17 cellular contexts compared by ENCODE assay signal in genomic region chr4:26525751-26526150, GRCh38. TPM values are rescaled to one million over a fixed set of nuclear protein-coding genes. Genes with fewer than 3 reads are reported as not detected.
A peak's percentile ranks its signal among the peaks of the same experiment; 100 is the strongest.
DNase-seq lines count a peak whose midpoint lies in the region; ATAC-seq and TF ChIP-seq lines count a peak whose summit lies in the region.
"Had no signal": no experiment of that assay in that cellular context is flagged by ENCODE, and none has a peak within 500 bp of the region (broad histone marks: within the 10 kb centered on the region; RNA-seq: fewer than 3 reads in every experiment).

No MANE protein-coding gene starts in this region.

- H3K27ac ChIP-seq in naive thymus-derived CD4-positive, alpha-beta T cell (ENCODE audit: low read depth, low read length), result no peak overlapping the region

- H3K9me3 Mint-ChIP-seq in nephron, result no peaks in the 10 kb centered on the region
- peaks cover 0 to 6% (median 0%) of the 10 kb centered on the region in 11 donors for H3K9me3 Mint-ChIP-seq in naive thymus-derived CD4-positive, alpha-beta T cell

- no peaks in the 10 kb centered on the region for H3K27me3 Mint-ChIP-seq in nephron (ENCODE audit: low read depth)
- peaks cover 2 to 11% (median 8%) of the 10 kb centered on the region in 5 donors for H3K27me3 Mint-ChIP-seq in naive thymus-derived CD4-positive, alpha-beta T cell

- in situ Hi-C loops in ACHN (cut with HindIII; ENCODE audit: low pct_ligation_motif_present, low pct_unique_long_range_greater_than_20kb, low sequenced_read_pairs), result no loop called here

- DNase-seq in ACHN (peak; percentile 32), HT1080 (ENCODE audit: low read depth) (peak; percentile 18), epithelial cell of esophagus (ENCODE audit: low read depth) (peak; percentile 17), LoVo (ENCODE audit: low spot score) (no peak)
- no peak for DNase-seq in activated CD8-positive, alpha-beta memory T cell treated with anti-CD3 and anti-CD28 coated beads, Interleukin-2, amount 50 U/mL, for 48 hours
- no peak for DNase-seq in naive thymus-derived CD4-positive, alpha-beta T cell
- DNase-seq: Caco-2, DMS53, NCI-H1092 treated with DMSO at 0.1 percent for 48 hours, NCI-H1694, NCI-H748 treated with DMSO at 0.1 percent for 48 hours, Right ventricle myocardium superior had no signal

- H3K36me3 ChIP-seq in naive thymus-derived CD4-positive, alpha-beta T cell (ENCODE audit: control insufficient read depth in 2 of 3, insufficient read depth in 3 of 3, low read length in 3 of 3), result no peaks in the 10 kb centered on the region
- H3K36me3 ChIP-seq: HAP-1 had no signal

- H3K4me1 ChIP-seq in naive thymus-derived CD4-positive, alpha-beta T cell (ENCODE audit: control insufficient read depth in 2 of 2, insufficient read depth in 2 of 2, low read length in 2 of 2), result no peaks in the 10 kb centered on the region
- H3K4me1 ChIP-seq: Caco-2 had no signal

- H3K9me3 ChIP-seq in naive thymus-derived CD4-positive, alpha-beta T cell (ENCODE audit: control insufficient read depth in 2 of 3, low read length in 3 of 3), result no peaks in the 10 kb centered on the region
- H3K9me3 ChIP-seq: Caco-2, HAP-1 had no signal

- H3K27ac Mint-ChIP-seq in nephron, result peak overlapping the region in 2 of 3 experiments; percentile 3 to 10
- H3K27ac Mint-ChIP-seq in naive thymus-derived CD4-positive, alpha-beta T cell, result no peak overlapping the region

- H3K4me3 Mint-ChIP-seq in nephron, result no peak overlapping the region
- no peak overlapping the region for H3K4me3 Mint-ChIP-seq in naive thymus-derived CD4-positive, alpha-beta T cell

- no peak for ATAC-seq in HG03175 (IDR thresholded peaks at IDR 0.05; ENCODE audit: unreplicated experiment)
- ATAC-seq in naive thymus-derived CD4-positive, alpha-beta T cell, result no peak
- ATAC-seq: Panc1 had no signal

- CTCF ChIA-PET in naive thymus-derived CD4-positive, alpha-beta T cell (lab: Charles Lee), result no interaction called here

- H3K36me3 Mint-ChIP-seq in nephron (ENCODE audit: low read depth), result no peaks in the 10 kb centered on the region
- no peaks in the 10 kb centered on the region for H3K36me3 Mint-ChIP-seq in naive thymus-derived CD4-positive, alpha-beta T cell

- H3K4me1 Mint-ChIP-seq in nephron, result peaks cover 27% of the 10 kb centered on the region
- no peaks in the 10 kb centered on the region for H3K4me1 Mint-ChIP-seq in naive thymus-derived CD4-positive, alpha-beta T cell

- H3K27me3 ChIP-seq in naive thymus-derived CD4-positive, alpha-beta T cell (ENCODE audit: control insufficient read depth in 2 of 2, insufficient read depth in 2 of 2, low read length in 2 of 2), result no peaks in the 10 kb centered on the region

- no peak overlapping the region for H3K4me3 ChIP-seq in epithelial cell of esophagus (ENCODE audit: low read length)
- H3K4me3 ChIP-seq in naive thymus-derived CD4-positive, alpha-beta T cell (ENCODE audit: low read length), result no peak overlapping the region
- H3K4me3 ChIP-seq: HAP-1 had no signal

- intact Hi-C loops in naive thymus-derived CD4-positive, alpha-beta T cell (cut with micrococcal nuclease), result no loop called here

- POLR2A ChIA-PET in naive thymus-derived CD4-positive, alpha-beta T cell (lab: Charles Lee), result no interaction called here

- TF ChIP-seq CTCF in epithelial cell of esophagus (IDR thresholded peaks at IDR 0.05; ENCODE audit: insufficient read depth, low read depth, low read length, missing control alignments), result no peak
- TF ChIP-seq CTCF in nephron (IDR thresholded peaks at IDR 0.05; ENCODE audit: unreplicated experiment in 3 of 3), result no peak

RNA-seq across cellular contexts. Expression of gene CCKAR, which starts 35.5 kb away (rescaled TPM):
- not detected in 2 replicates for total RNA-seq in HT1080 (2014; rRNA removed; shearing (Covaris generic))
- polyA plus RNA-seq in HT1080 (2015; cell fraction: cytosol; rRNA removed), result not detected in 2 replicates
- not detected in 2 replicates for polyA plus RNA-seq in HT1080 (2015; cell fraction: nucleus; rRNA removed)
- not detected for total RNA-seq in naive thymus-derived CD4-positive, alpha-beta T cell
- polyA plus RNA-seq in naive thymus-derived CD4-positive, alpha-beta T cell, result not detected
- total RNA-seq: MCF 10A, Right ventricle myocardium superior had no signal

RNA-seq across cellular contexts. Expression of gene TBC1D19, which starts 58.1 kb away (rescaled TPM):
- 3.1 and 4.5 TPM in 2 replicates for total RNA-seq in HT1080 (2014; rRNA removed; shearing (Covaris generic))
- 4.5 and 5.8 TPM in 2 replicates for polyA plus RNA-seq in HT1080 (2015; cell fraction: cytosol; rRNA removed)
- polyA plus RNA-seq in HT1080 (2015; cell fraction: nucleus; rRNA removed), result 8.2 and 15.3 TPM in 2 replicates
- 1 to 10 TPM; 4.9 to 8.7 (median 6.4) TPM for total RNA-seq in naive thymus-derived CD4-positive, alpha-beta T cell
- polyA plus RNA-seq in naive thymus-derived CD4-positive, alpha-beta T cell, result 1 to 10 TPM; 3.4 to 3.5 TPM

Comparison
In these comparisons a context has a peak if more than half of its experiments do, and no peak if none do; other contexts are left out.
1. DNase-seq: peak in ACHN (single experiment), HT1080 (single experiment) and epithelial cell of esophagus (single experiment); none in activated CD8-positive, alpha-beta memory T cell treated with anti-CD3 and anti-CD28 coated beads, Interleukin-2, amount 50 U/mL, for 48 hours (single experiment), LoVo (single experiment) and naive thymus-derived CD4-positive, alpha-beta T cell (0 of 9).
2. H3K27ac Mint-ChIP-seq: peak in nephron (2 of 3); none in naive thymus-derived CD4-positive, alpha-beta T cell (0 of 9).